20 cellular contexts compared by ENCODE assay signal in the genomic region with DNA sequence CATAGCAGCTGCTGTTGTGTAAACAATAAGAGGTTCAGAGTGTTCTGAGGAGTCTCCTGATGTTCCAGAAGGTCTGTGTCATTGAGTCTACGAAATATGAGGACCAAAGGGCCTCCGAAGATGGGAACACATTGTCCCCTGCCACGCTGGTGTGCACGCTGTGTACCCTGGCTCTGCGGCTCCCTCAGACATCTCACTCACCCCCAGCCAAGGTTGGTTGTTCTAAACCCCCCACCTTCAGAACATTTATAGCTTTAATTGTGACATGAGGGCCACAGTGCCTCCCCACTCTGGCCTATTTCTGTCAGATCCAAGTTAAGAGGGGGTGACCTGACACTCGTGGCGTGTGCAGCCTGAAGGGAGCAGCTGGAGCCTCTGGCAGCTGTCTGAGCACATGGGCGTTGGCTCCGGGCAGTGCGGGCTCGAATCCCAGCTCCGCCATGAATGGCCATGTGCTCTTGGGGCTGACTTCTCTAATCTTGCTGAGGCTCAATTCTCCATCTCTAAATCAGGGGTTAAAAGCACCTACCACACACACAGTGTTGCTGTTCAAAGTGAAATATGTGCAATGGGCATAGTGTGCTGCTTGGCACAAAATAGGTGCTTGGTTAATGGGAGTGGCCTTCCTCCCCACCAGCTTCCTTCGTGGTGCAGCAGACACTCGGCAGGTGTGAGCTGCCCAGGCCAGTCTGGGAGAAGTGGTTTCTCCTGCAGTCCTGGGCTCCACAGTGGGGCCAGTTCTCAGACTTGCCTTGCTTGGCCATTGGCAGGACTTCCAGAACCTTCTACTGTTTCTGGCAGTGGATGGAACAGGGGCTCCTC. TPM values are rescaled to one million over a fixed set of nuclear protein-coding genes. Genes with fewer than 3 reads are reported as not detected.
DNase-seq lines count a peak whose midpoint lies in the region; ATAC-seq and TF ChIP-seq lines count a peak whose summit lies in the region.
"Had no signal": no experiment of that assay in that cellular context is flagged by ENCODE, and none has a peak within 500 bp of the region (broad histone marks: within the 10 kb centered on the region; RNA-seq: fewer than 3 reads in every experiment).

No MANE protein-coding gene starts in this region.

- H3K9me3 Mint-ChIP-seq in CD4-positive, alpha-beta T cell: no peaks in the 10 kb centered on the region
- H3K9me3 Mint-ChIP-seq: activated naive CD4-positive, alpha-beta T cell treated with anti-CD3 and anti-CD28 coated beads, Interleukin-2, amount 50 U/mL, for 24 hours; activated T-cell treated with anti-CD3 and anti-CD28 coated beads, Interleukin-2, amount 50 U/mL, for 4 hours; memory B cell; nephron progenitor cell; stimulated activated naive B cell treated with anti-CD40 and anti-IgM and Interleukin-4, amounts not matched to agents 10 μg/mL and 1 μg/mL and 100 μg/mL, for 72 hours had no signal

- CTCF ChIA-PET in CD4-positive, alpha-beta T cell (lab: Charles Lee): no interaction called here

- DNase-seq in LNCaP clone FGC (ENCODE audit: low read depth): peak; percentile 31
- no peak for DNase-seq in colonic mucosa
- DNase-seq in stomach: no peak
- DNase-seq in CD4-positive, alpha-beta T cell: no peak
- no peak for DNase-seq in dermis blood vessel endothelial cell
- DNase-seq: activated CD4-positive, alpha-beta T cell treated with anti-CD3 and anti-CD28 coated beads, Interleukin-2, amount 50 U/mL, for 48 hours; activated T-cell treated with anti-CD3 and anti-CD28 coated beads, Interleukin-2, amount 50 U/mL, for 4 hours; COR-L47; H7; NCI-H1092; NCI-H2081 treated with DMSO at 0.1 percent for 48 hours; NCI-H510A; nephron progenitor cell; SHP77 treated with DMSO at 0.1 percent for 48 hours; stimulated activated naive B cell treated with anti-CD40 and anti-IgM and Interleukin-4, amounts not matched to agents 10 μg/mL and 1 μg/mL and 100 μg/mL, for 72 hours; T-helper 1 cell had no signal

- H3K4me3 ChIP-seq in LNCaP clone FGC (ENCODE audit: low read depth, low read length): no peak overlapping the region
- no peak overlapping the region for H3K4me3 ChIP-seq in colonic mucosa
- no peak overlapping the region for H3K4me3 ChIP-seq in liver (ENCODE audit: low read depth in 1 of 3, low read length in 3 of 3)
- H3K4me3 ChIP-seq in stomach: no peak overlapping the region

- H3K9ac ChIP-seq in colonic mucosa (ENCODE audit: low read depth in 2 of 2, low read length in 2 of 2) (no peak overlapping the region), liver (ENCODE audit: low read depth in 1 of 2, low read length in 2 of 2) (no peak overlapping the region)

- no peak overlapping the region for H3K27ac Mint-ChIP-seq in CD4-positive, alpha-beta T cell
- H3K27ac Mint-ChIP-seq: activated naive CD4-positive, alpha-beta T cell treated with anti-CD3 and anti-CD28 coated beads, Interleukin-2, amount 50 U/mL, for 24 hours; memory B cell; nephron progenitor cell; stimulated activated naive B cell treated with anti-CD40 and anti-IgM and Interleukin-4, amounts not matched to agents 10 μg/mL and 1 μg/mL and 100 μg/mL, for 72 hours had no signal

- peak overlapping the region; percentile 4 for H3K27ac ChIP-seq in colonic mucosa
- peak overlapping the region; percentile 59 to 77 for H3K27ac ChIP-seq in liver (ENCODE audit: low read depth in 1 of 2, low read length in 2 of 2)
- H3K27ac ChIP-seq in stomach: peak overlapping the region; percentile 29 to 88 (median 61)
- no peak overlapping the region for H3K27ac ChIP-seq in CD4-positive, alpha-beta T cell (ENCODE audit: low read depth, low read length)

- intact Hi-C loops in colonic mucosa (cut with DNase I) (no loop called here), stomach (cut with DNase I; ENCODE audit: low total_unique reads) (no loop called here)
- intact Hi-C loops in CD4-positive, alpha-beta T cell (cut with DNase I, micrococcal nuclease): no loop called here

- H3K27me3 Mint-ChIP-seq in CD4-positive, alpha-beta T cell: no peaks in the 10 kb centered on the region
- H3K27me3 Mint-ChIP-seq: activated naive CD4-positive, alpha-beta T cell treated with anti-CD3 and anti-CD28 coated beads, Interleukin-2, amount 50 U/mL, for 24 hours had no signal

- H3K4me3 Mint-ChIP-seq in CD4-positive, alpha-beta T cell: no peak overlapping the region
- H3K4me3 Mint-ChIP-seq: activated naive CD4-positive, alpha-beta T cell treated with anti-CD3 and anti-CD28 coated beads, Interleukin-2, amount 50 U/mL, for 24 hours; activated T-cell treated with anti-CD3 and anti-CD28 coated beads, Interleukin-2, amount 50 U/mL, for 4 hours; memory B cell; nephron progenitor cell; stimulated activated naive B cell treated with anti-CD40 and anti-IgM and Interleukin-4, amounts not matched to agents 10 μg/mL and 1 μg/mL and 100 μg/mL, for 72 hours had no signal

- POLR2A ChIA-PET in CD4-positive, alpha-beta T cell (lab: Charles Lee): interaction anchor here (0.5 kb wide), 1 partner anchor 1805 kb away, joined by 3 read pairs; no protein-coding TSS in a partner anchor

- no peak for ATAC-seq in CD4-positive, alpha-beta T cell (ENCODE audit: poor library complexity)
- ATAC-seq in HG02884 (IDR thresholded peaks at IDR 0.05; ENCODE audit: unreplicated experiment): no peak
- ATAC-seq: activated T-cell treated with anti-CD3 and anti-CD28 coated beads, Interleukin-2, amount 50 U/mL, for 4 hours; stimulated activated naive B cell treated with anti-CD40 and anti-IgM and Interleukin-4, amounts not matched to agents 10 μg/mL and 1 μg/mL and 100 μg/mL, for 72 hours had no signal

- H3K9me3 ChIP-seq in colonic mucosa (no peaks in the 10 kb centered on the region), liver (ENCODE audit: control insufficient read depth in 4 of 4, low read length in 3 of 4) (no peaks in the 10 kb centered on the region), stomach (no peaks in the 10 kb centered on the region)
- H3K9me3 ChIP-seq in CD4-positive, alpha-beta T cell (ENCODE audit: control insufficient read depth, low read length): no peaks in the 10 kb centered on the region

- H3K27me3 ChIP-seq in colonic mucosa (no peaks in the 10 kb centered on the region), liver (ENCODE audit: control insufficient read depth in 4 of 4, insufficient read depth in 4 of 4, low read length in 3 of 4) (no peaks in the 10 kb centered on the region), stomach (no peaks in the 10 kb centered on the region)
- H3K27me3 ChIP-seq in CD4-positive, alpha-beta T cell (ENCODE audit: control insufficient read depth, insufficient read depth, low read length): no peaks in the 10 kb centered on the region

- no peaks in the 10 kb centered on the region for H3K36me3 ChIP-seq in colonic mucosa
- no peaks in the 10 kb centered on the region for H3K36me3 ChIP-seq in liver (ENCODE audit: control insufficient read depth in 4 of 4, insufficient read depth in 3 of 4, low read depth in 1 of 4, low read length in 3 of 4)
- H3K36me3 ChIP-seq in stomach: no peaks in the 10 kb centered on the region

- WGBS in liver: 85% methylated on average over 14 of the region's 14 CpGs
- WGBS in stomach, 5 donors: 78 to 88% (median 79%) methylated on average over 8 to 14 of the region's 14 CpGs

- H3K4me1 ChIP-seq in colonic mucosa (peaks cover 5% of the 10 kb centered on the region), liver (ENCODE audit: control insufficient read depth in 4 of 4, insufficient read depth in 4 of 4, low read length in 3 of 4) (peaks cover 8 to 32% (median 18%) of the 10 kb centered on the region in 4 donors), stomach (peaks cover 0 to 27% (median 15%) of the 10 kb centered on the region in 4 donors)

- peak; percentile 91 for TF ChIP-seq EP300 in stomach (IDR thresholded peaks at IDR 0.05)

- no peaks in the 10 kb centered on the region for H3K4me1 Mint-ChIP-seq in CD4-positive, alpha-beta T cell (ENCODE audit: low read depth)
- H3K4me1 Mint-ChIP-seq: activated naive CD4-positive, alpha-beta T cell treated with anti-CD3 and anti-CD28 coated beads, Interleukin-2, amount 50 U/mL, for 24 hours; memory B cell; stimulated activated naive B cell treated with anti-CD40 and anti-IgM and Interleukin-4, amounts not matched to agents 10 μg/mL and 1 μg/mL and 100 μg/mL, for 72 hours had no signal

- TF ChIP-seq CTCF in LNCaP clone FGC (IDR thresholded peaks at IDR 0.05; ENCODE audit: control insufficient read depth, extremely low read depth, insufficient read depth): no peak
- TF ChIP-seq CTCF in colonic mucosa (IDR thresholded peaks at IDR 0.05): no peak
- TF ChIP-seq CTCF in liver (IDR thresholded peaks at IDR 0.05; ENCODE audit: low read depth, low read length, missing input control): no peak
- no peak for TF ChIP-seq CTCF in stomach (IDR thresholded peaks at IDR 0.05)
- no peak for TF ChIP-seq CTCF in CD4-positive, alpha-beta T cell (IDR thresholded peaks at IDR 0.05)

- no peaks in the 10 kb centered on the region for H3K36me3 Mint-ChIP-seq in CD4-positive, alpha-beta T cell (ENCODE audit: low read depth)
- H3K36me3 Mint-ChIP-seq: activated naive CD4-positive, alpha-beta T cell treated with anti-CD3 and anti-CD28 coated beads, Interleukin-2, amount 50 U/mL, for 24 hours; memory B cell; stimulated activated naive B cell treated with anti-CD40 and anti-IgM and Interleukin-4, amounts not matched to agents 10 μg/mL and 1 μg/mL and 100 μg/mL, for 72 hours had no signal

- TF ChIP-seq POLR2A in stomach (IDR thresholded peaks at IDR 0.05): no peak

- no peak for TF ChIP-seq RAD21 in liver (IDR thresholded peaks at IDR 0.05)

TF ChIP-seq in liver, 16 proteins besides CTCF, POLR2A, EP300 and RAD21:
- TF ChIP-seq YY1 (IDR thresholded peaks at IDR 0.05) (no peak), HNF4G (IDR thresholded peaks at IDR 0.05) (no peak), FOXA2 (IDR thresholded peaks at IDR 0.05) (no peak), MAX (IDR thresholded peaks at IDR 0.05) (no peak), RXRA (IDR thresholded peaks at IDR 0.05) (no peak), NR2F2 (IDR thresholded peaks at IDR 0.05) (no peak)

RNA-seq across cellular contexts. Expression of gene MICAL2, which starts 39.7 kb away (rescaled TPM):
- 100 to 1,000 TPM; 194 TPM for total RNA-seq in colonic mucosa
- total RNA-seq in liver: 100 to 1,000 TPM in 1 of 2 donors, 10 to 100 TPM in 1; 65.6 to 113 TPM
- polyA plus RNA-seq in liver: 10 to 100 TPM; 17.5 to 20.3 TPM
- 100 to 1,000 TPM in 2 of 5 donors, 10 to 100 TPM in 3; 82.6 to 165 (median 86.1) TPM for total RNA-seq in stomach
- 10 to 100 TPM; 11.2 to 31.4 (median 13.3) TPM for polyA plus RNA-seq in stomach
- 10 to 100 TPM; 12.8 to 14.1 TPM for total RNA-seq in CD4-positive, alpha-beta T cell
- 110 and 124 TPM in 2 replicates for total RNA-seq in dermis blood vessel endothelial cell
